Comparison of ENCODE assay signal across 13 cellular contexts in the genomic region with DNA sequence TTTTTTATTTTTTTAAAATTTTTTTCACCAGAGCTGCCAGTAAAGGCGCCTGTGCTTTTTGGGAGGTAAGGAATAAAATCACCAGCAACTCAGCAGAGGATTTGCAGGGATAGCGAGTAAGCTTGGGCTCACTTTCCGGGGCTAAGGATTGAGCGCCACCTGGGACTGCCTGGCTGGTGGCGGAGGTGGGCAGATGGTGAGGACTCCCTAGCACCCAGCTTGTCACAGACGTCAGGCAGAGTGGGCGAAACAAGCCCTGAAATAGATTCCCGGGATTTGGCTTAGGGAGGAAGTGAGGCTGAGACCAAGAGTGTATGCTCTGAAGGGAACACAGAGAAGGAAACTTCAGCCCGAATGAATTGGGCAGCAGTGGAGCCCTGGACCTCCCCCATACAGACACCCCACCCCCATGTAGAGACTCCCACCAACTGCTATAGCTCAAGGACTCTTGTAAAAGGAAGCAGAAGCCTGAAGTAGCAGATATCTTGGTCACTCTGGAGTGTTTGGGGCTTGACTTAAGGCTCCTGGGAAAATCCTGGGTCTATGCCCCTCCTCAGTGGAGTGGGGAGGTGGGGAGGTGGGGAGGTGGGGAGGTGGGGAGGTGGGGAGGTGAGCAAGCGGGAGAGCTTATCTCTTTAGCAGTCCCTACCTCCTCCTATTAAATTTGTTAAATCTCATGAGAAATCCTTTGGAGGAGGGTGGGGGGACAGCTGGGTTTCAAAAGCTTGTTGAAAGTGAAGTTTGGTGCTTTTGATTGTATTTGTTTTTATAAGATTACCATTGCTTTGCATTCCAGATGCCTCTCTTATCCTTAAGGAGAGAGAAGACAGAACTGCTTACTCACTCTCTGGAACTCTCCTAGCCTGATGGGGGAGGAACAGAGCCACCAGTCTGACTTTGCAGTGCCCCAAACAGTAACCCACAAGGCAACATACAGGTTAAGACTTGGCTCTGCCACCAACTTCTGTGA. TPM values are rescaled to one million over a fixed set of nuclear protein-coding genes. Genes with fewer than 3 reads are reported as not detected.
DNase-seq lines count a peak whose midpoint lies in the region; ATAC-seq, FAIRE-seq and TF ChIP-seq lines count a peak whose summit lies in the region.
"Had no signal": no experiment of that assay in that cellular context is flagged by ENCODE, and none has a peak within 500 bp of the region (broad histone marks: within the 10 kb centered on the region; RNA-seq: fewer than 3 reads in every experiment).

No MANE protein-coding gene starts in this region.

- TF ChIP-seq CTCF in left ventricle myocardium inferior (IDR thresholded peaks at IDR 0.05; ENCODE audit: borderline replicate concordance), result no peak
- TF ChIP-seq CTCF in astrocyte (IDR thresholded peaks at IDR 0.05; ENCODE audit: insufficient read depth, low read depth, low read length), result no peak
- TF ChIP-seq CTCF in uterus (IDR thresholded peaks at IDR 0.05), result no peak
- TF ChIP-seq CTCF in gastrocnemius medialis (IDR thresholded peaks at IDR 0.05 in 4 of 5, conservative IDR thresholded peaks at IDR 0.05 in 1 of 5), result no peak

- intact Hi-C loops in right cardiac atrium (cut with DNase I), result no loop called here
- intact Hi-C loops in left ventricle myocardium inferior (cut with micrococcal nuclease), result no loop called here
- intact Hi-C loops in uterus (cut with DNase I; ENCODE audit: low total_unique reads), result no loop called here
- intact Hi-C loops in gastrocnemius medialis (cut with DNase I; ENCODE audit: low total_unique reads), result no loop called here

- peak overlapping the region; percentile 46 for H3K4me2 ChIP-seq in astrocyte (ENCODE audit: low read length)

- in situ Hi-C loops in gastrocnemius medialis (cut with MboI; ENCODE audit: low sequenced_read_pairs in 4 of 4), result no loop called here

- H3K4me3 Mint-ChIP-seq in astrocyte (ENCODE audit: unreplicated experiment), result no peak overlapping the region
- H3K4me3 Mint-ChIP-seq: activated CD4-positive, alpha-beta T cell treated with anti-CD3 and anti-CD28 coated beads, Interleukin-2, amount 10 ng/mL, durations not matched to agents 24 days and 14 days had no signal

- TF ChIP-seq POLR2A in uterus (IDR thresholded peaks at IDR 0.05), result no peak
- TF ChIP-seq POLR2A in gastrocnemius medialis (IDR thresholded peaks at IDR 0.05), result no peak

- DNase-seq in right cardiac atrium (no peak), left ventricle myocardium inferior (no peak), astrocyte (ENCODE audit: low read depth) (peak; percentile 69), iris pigment epithelial cell (ENCODE audit: low read depth) (peak; percentile 64), uterus (no peak), gastrocnemius medialis (no peak)
- DNase-seq in activated naive CD4-positive, alpha-beta T cell treated with anti-CD3 and anti-CD28 coated beads, Interleukin-2, amount 50 U/mL, for 72 hours (ENCODE audit: low spot score in 2 of 2), result no peak
- DNase-seq: activated CD4-positive, alpha-beta T cell treated with anti-CD3 and anti-CD28 coated beads, Interleukin-2, amount 10 ng/mL, durations not matched to agents 24 days and 14 days; NCI-H1436 treated with DMSO at 0.1 percent for 48 hours had no signal

- H3K4me1 Mint-ChIP-seq in astrocyte (ENCODE audit: low read depth, unreplicated experiment), result peaks cover 48% of the 10 kb centered on the region

- H3K9me3 ChIP-seq in right cardiac atrium (ENCODE audit: control insufficient read depth, low read length) (no peaks in the 10 kb centered on the region), left ventricle myocardium inferior (replicated peaks) (no peaks in the 10 kb centered on the region), astrocyte (ENCODE audit: insufficient read depth, low read depth, low read length) (no peaks in the 10 kb centered on the region), uterus (no peaks in the 10 kb centered on the region), gastrocnemius medialis (no peaks in the 10 kb centered on the region)
- H3K9me3 ChIP-seq: tibial nerve had no signal

- no peaks in the 10 kb centered on the region for H4K20me1 ChIP-seq in astrocyte (ENCODE audit: insufficient read depth, low read length)

- H3K27ac Mint-ChIP-seq in astrocyte (ENCODE audit: unreplicated experiment), result peak overlapping the region; percentile 94
- H3K27ac Mint-ChIP-seq in activated naive CD4-positive, alpha-beta T cell treated with anti-CD3 and anti-CD28 coated beads, Interleukin-2, amount 50 U/mL, for 72 hours, result no peak overlapping the region
- H3K27ac Mint-ChIP-seq: activated CD4-positive, alpha-beta T cell treated with anti-CD3 and anti-CD28 coated beads, Interleukin-2, amount 10 ng/mL, durations not matched to agents 24 days and 14 days had no signal

- H3K27me3 ChIP-seq in right cardiac atrium (ENCODE audit: control insufficient read depth, insufficient read depth) (no peaks in the 10 kb centered on the region), left ventricle myocardium inferior (ENCODE audit: low read depth) (no peaks in the 10 kb centered on the region), astrocyte (ENCODE audit: insufficient read depth, low read length) (no peaks in the 10 kb centered on the region), uterus (no peaks in the 10 kb centered on the region), gastrocnemius medialis (no peaks in the 10 kb centered on the region)
- H3K27me3 ChIP-seq: tibial nerve had no signal

- ATAC-seq in right cardiac atrium (peak; percentile 43 to 46), gastrocnemius medialis (no peak), HG03571 (IDR thresholded peaks at IDR 0.05; ENCODE audit: unreplicated experiment) (no peak)
- no peak for ATAC-seq in activated naive CD4-positive, alpha-beta T cell treated with anti-CD3 and anti-CD28 coated beads, Interleukin-2, amount 50 U/mL, for 72 hours
- ATAC-seq: Right ventricle myocardium inferior had no signal

- WGBS in right cardiac atrium, result 49% methylated on average over 10 of the region's 10 CpGs

- no peaks in the 10 kb centered on the region for H3K9me3 Mint-ChIP-seq in astrocyte (ENCODE audit: unreplicated experiment)
- H3K9me3 Mint-ChIP-seq in activated naive CD4-positive, alpha-beta T cell treated with anti-CD3 and anti-CD28 coated beads, Interleukin-2, amount 50 U/mL, for 72 hours, result no peaks in the 10 kb centered on the region
- H3K9me3 Mint-ChIP-seq: activated CD4-positive, alpha-beta T cell treated with anti-CD3 and anti-CD28 coated beads, Interleukin-2, amount 10 ng/mL, durations not matched to agents 24 days and 14 days had no signal

- H3K27me3 Mint-ChIP-seq in astrocyte (ENCODE audit: low read depth, unreplicated experiment), result no peaks in the 10 kb centered on the region

- peak; percentile 49 for FAIRE-seq in astrocyte (lab: Jason Lieb, UNC)
- FAIRE-seq: A204.1 had no signal

- no peak overlapping the region for H3K27ac ChIP-seq in right cardiac atrium (ENCODE audit: low read length)
- no peak overlapping the region for H3K27ac ChIP-seq in left ventricle myocardium inferior (replicated peaks)
- H3K27ac ChIP-seq in astrocyte (ENCODE audit: low read depth, low read length), result peak overlapping the region; percentile 66
- peak overlapping the region; percentile 62 to 71 for H3K27ac ChIP-seq in uterus
- no peak overlapping the region for H3K27ac ChIP-seq in gastrocnemius medialis

- no peak overlapping the region for H3K4me3 ChIP-seq in right cardiac atrium (ENCODE audit: low read length)
- H3K4me3 ChIP-seq in left ventricle myocardium inferior, result no peak overlapping the region
- H3K4me3 ChIP-seq in astrocyte (ENCODE audit: insufficient read depth, low read depth, low read length), result no peak overlapping the region
- H3K4me3 ChIP-seq in uterus, result peak overlapping the region in 1 of 2 donors; percentile 8
- H3K4me3 ChIP-seq in gastrocnemius medialis, result no peak overlapping the region
- H3K4me3 ChIP-seq: tibial nerve had no signal

- peak overlapping the region; percentile 36 for H3K9ac ChIP-seq in astrocyte (ENCODE audit: low read length)

- H3K36me3 ChIP-seq in left ventricle myocardium inferior, result no peaks in the 10 kb centered on the region
- no peaks in the 10 kb centered on the region for H3K36me3 ChIP-seq in astrocyte (ENCODE audit: insufficient read depth, low read length)
- H3K36me3 ChIP-seq in uterus, result no peaks in the 10 kb centered on the region
- H3K36me3 ChIP-seq in gastrocnemius medialis, result no peaks in the 10 kb centered on the region
- H3K36me3 ChIP-seq: tibial nerve had no signal

- peaks cover 3% of the 10 kb centered on the region for H3K79me2 ChIP-seq in astrocyte (ENCODE audit: insufficient read depth, low read length)

- peaks cover 16% of the 10 kb centered on the region for H3K4me1 ChIP-seq in right cardiac atrium (ENCODE audit: control insufficient read depth, insufficient read depth, low read length)
- peaks cover 35% of the 10 kb centered on the region for H3K4me1 ChIP-seq in left ventricle myocardium inferior
- peaks cover 27% of the 10 kb centered on the region for H3K4me1 ChIP-seq in astrocyte (ENCODE audit: insufficient read depth, low read length)
- peaks cover 0 to 9% of the 10 kb centered on the region in 2 donors for H3K4me1 ChIP-seq in uterus
- no peaks in the 10 kb centered on the region for H3K4me1 ChIP-seq in gastrocnemius medialis

- peaks cover 2% of the 10 kb centered on the region for H3K36me3 Mint-ChIP-seq in astrocyte (ENCODE audit: low read depth, unreplicated experiment)
- no peaks in the 10 kb centered on the region for H3K36me3 Mint-ChIP-seq in activated naive CD4-positive, alpha-beta T cell treated with anti-CD3 and anti-CD28 coated beads, Interleukin-2, amount 50 U/mL, for 72 hours

- H2AFZ ChIP-seq in astrocyte (ENCODE audit: low read depth, low read length), result peak overlapping the region; percentile 30

RNA-seq across cellular contexts. Expression of gene ARL4D, which starts 8.2 kb away (rescaled TPM):
- total RNA-seq in right cardiac atrium (10 to 100 TPM; 10.8 to 24.5 (median 18.0) TPM), left ventricle myocardium inferior (7.1 TPM), astrocyte (19.7 and 26.3 TPM in 2 replicates), uterus (10 to 100 TPM; 19.1 to 33.2 (median 25.7) TPM), gastrocnemius medialis (1 to 10 TPM in 3 of 4 donors, under 1 TPM in 1; 0.17 to 2.0 (median 1.3) TPM)
- 13.0 TPM for polyA plus RNA-seq in right cardiac atrium
- total RNA-seq in activated naive CD4-positive, alpha-beta T cell treated with anti-CD3 and anti-CD28 coated beads, Interleukin-2, amount 50 U/mL, for 72 hours, result 1 to 10 TPM; 2.1 to 3.6 TPM

Comparison
In these comparisons a context has a peak if more than half of its experiments do, and no peak if none do; other contexts are left out.
1. ATAC-seq: peak in right cardiac atrium (2 of 2); none in gastrocnemius medialis (0 of 2), activated naive CD4-positive, alpha-beta T cell treated with anti-CD3 and anti-CD28 coated beads, Interleukin-2, amount 50 U/mL, for 72 hours (0 of 2) and HG03571 (single experiment).
2. DNase-seq: peak in astrocyte (single experiment) and iris pigment epithelial cell (single experiment); none in right cardiac atrium (0 of 3), left ventricle myocardium inferior (single experiment), uterus (0 of 2), gastrocnemius medialis (0 of 2) and activated naive CD4-positive, alpha-beta T cell treated with anti-CD3 and anti-CD28 coated beads, Interleukin-2, amount 50 U/mL, for 72 hours (0 of 2).
3. H3K27ac ChIP-seq: peak in astrocyte (single experiment) and uterus (2 of 2); none in right cardiac atrium (single experiment), left ventricle myocardium inferior (single experiment) and gastrocnemius medialis (0 of 4).